Comparison of ENCODE assay signal across 29 cellular contexts in genomic region chr9:98396236-98396635, GRCh38.
"Had no signal": no experiment of that assay in that cellular context is flagged by ENCODE, and none has a peak within 500 bp of the region (broad histone marks: within the 10 kb centered on the region; RNA-seq: fewer than 3 reads in every experiment).

No MANE protein-coding gene starts in this region.

- DNase-seq: activated CD4-positive, alpha-beta memory T cell treated with anti-CD3 and anti-CD28 coated beads, Interleukin-2, amount 10 ng/mL, durations not matched to agents 7 days and 5 days; activated CD4-positive, alpha-beta T cell treated with anti-CD3 and anti-CD28 coated beads for 1 hour; activated CD4-positive, alpha-beta T cell treated with anti-CD3 and anti-CD28 coated beads for 4 hours; activated CD4-positive, alpha-beta T cell treated with anti-CD3 and anti-CD28 coated beads, Interleukin-2, amount 10 ng/mL, durations not matched to agents 7 days and 5 days; activated CD4-positive, alpha-beta T cell treated with anti-CD3 and anti-CD28 coated beads, Interleukin-2, amount 50 U/mL, for 4 hours; activated CD8-positive, alpha-beta memory T cell treated with anti-CD3 and anti-CD28 coated beads, Interleukin-2, amount 50 U/mL, for 48 hours; activated gamma-delta T cell; activated naive CD4-positive, alpha-beta T cell; activated naive CD4-positive, alpha-beta T cell treated with anti-CD3 and anti-CD28 coated beads, Interleukin-2, amount 10 ng/mL, durations not matched to agents 7 days and 5 days; activated naive CD8-positive, alpha-beta T cell treated with anti-CD3 and anti-CD28 coated beads, Interleukin-2, amount 10 ng/mL, durations not matched to agents 7 days and 5 days; activated T-cell treated with anti-CD3 and anti-CD28 coated beads for 4 hours; activated T-cell treated with anti-CD3 and anti-CD28 coated beads, Interleukin-2, amount 50 U/mL, for 24 hours; activated T-cell treated with anti-CD3 and anti-CD28 coated beads, Interleukin-2, amount 50 U/mL, for 72 hours; dorsolateral prefrontal cortex; effector memory CD4-positive, alpha-beta T cell; erythroblast; foreskin keratinocyte; gastrocnemius medialis; glutamatergic neuron; T-helper 2 cell had no signal

- H3K36me3 Mint-ChIP-seq: activated naive CD4-positive, alpha-beta T cell treated with anti-CD3 and anti-CD28 coated beads, Interleukin-2, amount 10 ng/mL, durations not matched to agents 7 days and 5 days had no signal

- H3K4me3 ChIP-seq: ascending aorta, breast epithelium, cardiac muscle cell, coronary artery, dorsolateral prefrontal cortex, esophagus muscularis mucosa, gastrocnemius medialis had no signal

- H3K4me1 Mint-ChIP-seq: brain had no signal

- H3K4me3 Mint-ChIP-seq: activated CD4-positive, alpha-beta memory T cell treated with anti-CD3 and anti-CD28 coated beads, Interleukin-2, amount 10 ng/mL, durations not matched to agents 7 days and 5 days; activated CD4-positive, alpha-beta T cell treated with anti-CD3 and anti-CD28 coated beads, Interleukin-2, amount 10 ng/mL, durations not matched to agents 7 days and 5 days; activated naive CD4-positive, alpha-beta T cell treated with anti-CD3 and anti-CD28 coated beads, Interleukin-2, amount 10 ng/mL, durations not matched to agents 7 days and 5 days; activated naive CD8-positive, alpha-beta T cell treated with anti-CD3 and anti-CD28 coated beads, Interleukin-2, amount 10 ng/mL, durations not matched to agents 7 days and 5 days; activated T-cell treated with anti-CD3 and anti-CD28 coated beads, Interleukin-2, amount 50 U/mL, for 24 hours; activated T-cell treated with anti-CD3 and anti-CD28 coated beads, Interleukin-2, amount 50 U/mL, for 72 hours; brain; central memory CD8-positive, alpha-beta T cell; dendritic cell treated with granulocyte-macrophage colony-stimulating factor and Interleukin-4, amounts not matched to agents 40 ng/mL and 50 ng/mL, for 4 days had no signal

- H3K36me3 ChIP-seq: ascending aorta, breast epithelium, cardiac muscle cell, esophagus muscularis mucosa, gastrocnemius medialis had no signal

- H3K27ac ChIP-seq: ascending aorta, breast epithelium, cardiac muscle cell, coronary artery, esophagus muscularis mucosa, foreskin keratinocyte, gastrocnemius medialis had no signal

- H3K27ac Mint-ChIP-seq: activated CD4-positive, alpha-beta memory T cell treated with anti-CD3 and anti-CD28 coated beads, Interleukin-2, amount 10 ng/mL, durations not matched to agents 7 days and 5 days; activated CD4-positive, alpha-beta T cell treated with anti-CD3 and anti-CD28 coated beads, Interleukin-2, amount 10 ng/mL, durations not matched to agents 7 days and 5 days; activated naive CD4-positive, alpha-beta T cell treated with anti-CD3 and anti-CD28 coated beads, Interleukin-2, amount 10 ng/mL, durations not matched to agents 7 days and 5 days; activated naive CD4-positive, alpha-beta T cell treated with anti-CD3 and anti-CD28 coated beads, Interleukin-2, amount 50 U/mL, for 72 hours; activated naive CD8-positive, alpha-beta T cell treated with anti-CD3 and anti-CD28 coated beads, Interleukin-2, amount 10 ng/mL, durations not matched to agents 7 days and 5 days; activated T-cell treated with anti-CD3 and anti-CD28 coated beads, Interleukin-2, amount 50 U/mL, for 24 hours; activated T-cell treated with anti-CD3 and anti-CD28 coated beads, Interleukin-2, amount 50 U/mL, for 72 hours; brain; dendritic cell treated with granulocyte-macrophage colony-stimulating factor and Interleukin-4, amounts not matched to agents 40 ng/mL and 50 ng/mL, for 4 days had no signal

- ATAC-seq: activated naive CD4-positive, alpha-beta T cell treated with anti-CD3 and anti-CD28 coated beads, Interleukin-2, amount 50 U/mL, for 72 hours; activated T-cell treated with anti-CD3 and anti-CD28 coated beads, Interleukin-2, amount 50 U/mL, for 72 hours; gastrocnemius medialis had no signal

- H3K9me3 ChIP-seq: ascending aorta, esophagus muscularis mucosa, gastrocnemius medialis had no signal

- H3K4me1 ChIP-seq: ascending aorta, breast epithelium, esophagus muscularis mucosa, foreskin keratinocyte, gastrocnemius medialis had no signal

- H3K27me3 ChIP-seq: ascending aorta, cardiac muscle cell, dorsolateral prefrontal cortex had no signal

- H3K9me3 Mint-ChIP-seq: activated CD4-positive, alpha-beta memory T cell treated with anti-CD3 and anti-CD28 coated beads, Interleukin-2, amount 10 ng/mL, durations not matched to agents 7 days and 5 days; activated naive CD4-positive, alpha-beta T cell treated with anti-CD3 and anti-CD28 coated beads, Interleukin-2, amount 10 ng/mL, durations not matched to agents 7 days and 5 days; activated T-cell treated with anti-CD3 and anti-CD28 coated beads, Interleukin-2, amount 50 U/mL, for 24 hours had no signal
